Comparison of ENCODE assay signal across 35 cellular contexts in the genomic region with DNA sequence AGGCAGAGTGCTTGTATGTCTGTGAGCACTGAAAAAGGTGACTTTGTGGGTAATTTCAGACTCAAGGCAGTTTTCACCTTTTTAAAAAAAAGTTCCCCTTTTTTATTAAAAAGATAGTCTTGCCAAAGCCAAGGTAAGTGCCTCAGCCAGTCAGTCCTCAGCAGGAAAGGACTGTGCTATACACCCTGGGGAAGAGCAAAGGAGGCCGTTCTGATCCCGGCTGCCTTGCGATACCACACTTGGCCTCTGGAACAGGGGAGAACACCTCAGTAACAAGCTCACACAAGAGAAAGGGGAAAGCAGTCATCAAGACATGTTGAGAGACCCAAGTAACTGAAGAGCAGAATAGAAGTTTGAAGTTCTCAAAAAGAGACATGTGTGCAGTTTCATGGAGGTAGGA.
"Had no signal": no experiment of that assay in that cellular context is flagged by ENCODE, and none has a peak within 500 bp of the region (broad histone marks: within the 10 kb centered on the region; RNA-seq: fewer than 3 reads in every experiment).

No MANE protein-coding gene starts in this region.

- H3K27me3 ChIP-seq: esophagus squamous epithelium, pancreas, thyroid gland, upper lobe of right lung had no signal

- H3K4me3 ChIP-seq: esophagus squamous epithelium, heart right ventricle, pancreas, prostate gland, smooth muscle cell, stomach, thyroid gland, upper lobe of right lung had no signal

- H3K9me3 Mint-ChIP-seq: activated CD4-positive, alpha-beta T cell treated with anti-CD3 and anti-CD28 coated beads, Interleukin-2, amount 10 ng/mL, durations not matched to agents 7 days and 5 days; activated T-cell treated with anti-CD3 and anti-CD28 coated beads, Interleukin-2, amount 50 U/mL, for 72 hours; neural crest cell had no signal

- H3K36me3 Mint-ChIP-seq: activated naive CD4-positive, alpha-beta T cell treated with anti-CD3 and anti-CD28 coated beads, Interleukin-2, amount 50 U/mL, for 72 hours; stimulated activated memory B cell treated with anti-CD40 and anti-IgM and Interleukin-4, amounts not matched to agents 10 μg/mL and 1 μg/mL and 100 μg/mL, for 72 hours had no signal

- H3K4me1 Mint-ChIP-seq: central memory CD8-positive, alpha-beta T cell; neural crest cell; stimulated activated memory B cell treated with anti-CD40 and anti-IgM and Interleukin-4, amounts not matched to agents 10 μg/mL and 1 μg/mL and 100 μg/mL, for 72 hours had no signal

- H3K4me1 ChIP-seq: esophagus squamous epithelium, heart right ventricle, pancreas, prostate gland, stomach, thyroid gland, upper lobe of right lung had no signal

- H3K27me3 Mint-ChIP-seq: activated CD4-positive, alpha-beta T cell treated with anti-CD3 and anti-CD28 coated beads, Interleukin-2, amount 10 ng/mL, durations not matched to agents 7 days and 5 days; activated CD8-positive, alpha-beta T cell treated with anti-CD3 and anti-CD28 coated beads for 36 hours; naive thymus-derived CD4-positive, alpha-beta T cell had no signal

- H3K4me3 Mint-ChIP-seq: activated CD4-positive, alpha-beta T cell treated with anti-CD3 and anti-CD28 coated beads, Interleukin-2, amount 10 ng/mL, durations not matched to agents 7 days and 5 days; activated CD8-positive, alpha-beta T cell treated with anti-CD3 and anti-CD28 coated beads for 36 hours; activated T-cell treated with anti-CD3 and anti-CD28 coated beads, Interleukin-2, amount 50 U/mL, for 72 hours; central memory CD8-positive, alpha-beta T cell; naive thymus-derived CD4-positive, alpha-beta T cell; neural crest cell; stimulated activated memory B cell treated with anti-CD40 and anti-IgM and Interleukin-4, amounts not matched to agents 10 μg/mL and 1 μg/mL and 100 μg/mL, for 72 hours had no signal

- H3K9me3 ChIP-seq: esophagus squamous epithelium, heart right ventricle, pancreas, prostate gland, thyroid gland, upper lobe of right lung had no signal

- H3K27ac ChIP-seq: epithelial cell of prostate, esophagus squamous epithelium, heart right ventricle, pancreas, prostate gland, stomach, thyroid gland, upper lobe of right lung had no signal

- DNase-seq: activated CD4-positive, alpha-beta T cell treated with anti-CD3 and anti-CD28 coated beads for 1 hour; activated CD4-positive, alpha-beta T cell treated with anti-CD3 and anti-CD28 coated beads, Interleukin-2, amount 10 ng/mL, durations not matched to agents 7 days and 5 days; activated CD8-positive, alpha-beta T cell treated with anti-CD3 and anti-CD28 coated beads for 36 hours; activated naive CD4-positive, alpha-beta T cell; activated T-cell treated with anti-CD3 and anti-CD28 coated beads for 4 hours; activated T-cell treated with anti-CD3 and anti-CD28 coated beads, Interleukin-2, amount 50 U/mL, for 72 hours; dermis blood vessel endothelial cell; effector CD4-positive, alpha-beta T cell; esophagus squamous epithelium; foreskin melanocyte; heart right ventricle; left cardiac atrium; midbrain; naive thymus-derived CD4-positive, alpha-beta T cell; nucleus accumbens; pancreas; retina; stimulated activated CD4-positive, alpha-beta T cell treated with anti-CD3 and anti-CD28 coated beads, Interleukin-1b, Interleukin-23, amount 100 ng/mL, for 48 hours; stimulated activated CD4-positive, alpha-beta T cell treated with anti-CD3 and anti-CD28 coated beads, Interleukin-4, amount 100 ng/mL, for 4 hours; stimulated activated CD8-positive, alpha-beta memory T cell treated with anti-CD3 and anti-CD28 coated beads, Interleukin-4, amount 100 ng/mL, for 48 hours; stomach; T-helper 2 cell; thyroid gland; upper lobe of right lung had no signal

- H3K27ac Mint-ChIP-seq: activated CD4-positive, alpha-beta T cell treated with anti-CD3 and anti-CD28 coated beads, Interleukin-2, amount 10 ng/mL, durations not matched to agents 7 days and 5 days; activated CD8-positive, alpha-beta T cell treated with anti-CD3 and anti-CD28 coated beads for 36 hours; activated naive CD4-positive, alpha-beta T cell treated with anti-CD3 and anti-CD28 coated beads, Interleukin-2, amount 50 U/mL, for 72 hours; activated T-cell treated with anti-CD3 and anti-CD28 coated beads, Interleukin-2, amount 50 U/mL, for 72 hours; naive thymus-derived CD4-positive, alpha-beta T cell; stimulated activated memory B cell treated with anti-CD40 and anti-IgM and Interleukin-4, amounts not matched to agents 10 μg/mL and 1 μg/mL and 100 μg/mL, for 72 hours had no signal

- H3K36me3 ChIP-seq: esophagus squamous epithelium, heart right ventricle, pancreas, prostate gland, stomach, thyroid gland, upper lobe of right lung had no signal

- H3K4me2 ChIP-seq: smooth muscle cell had no signal

- FAIRE-seq: bronchial epithelial cell, colon, endometrium, keratinocyte, pancreas had no signal

- ATAC-seq: activated CD8-positive, alpha-beta T cell treated with anti-CD3 and anti-CD28 coated beads for 36 hours; activated naive CD4-positive, alpha-beta T cell treated with anti-CD3 and anti-CD28 coated beads, Interleukin-2, amount 50 U/mL, for 72 hours; activated T-cell treated with anti-CD3 and anti-CD28 coated beads, Interleukin-2, amount 50 U/mL, for 72 hours; heart right ventricle; left cardiac atrium; naive thymus-derived CD4-positive, alpha-beta T cell; pancreas; stimulated activated memory B cell treated with anti-CD40 and anti-IgM and Interleukin-4, amounts not matched to agents 10 μg/mL and 1 μg/mL and 100 μg/mL, for 72 hours; upper lobe of right lung had no signal
